8 cellular contexts compared by ENCODE assay signal in the genomic region with DNA sequence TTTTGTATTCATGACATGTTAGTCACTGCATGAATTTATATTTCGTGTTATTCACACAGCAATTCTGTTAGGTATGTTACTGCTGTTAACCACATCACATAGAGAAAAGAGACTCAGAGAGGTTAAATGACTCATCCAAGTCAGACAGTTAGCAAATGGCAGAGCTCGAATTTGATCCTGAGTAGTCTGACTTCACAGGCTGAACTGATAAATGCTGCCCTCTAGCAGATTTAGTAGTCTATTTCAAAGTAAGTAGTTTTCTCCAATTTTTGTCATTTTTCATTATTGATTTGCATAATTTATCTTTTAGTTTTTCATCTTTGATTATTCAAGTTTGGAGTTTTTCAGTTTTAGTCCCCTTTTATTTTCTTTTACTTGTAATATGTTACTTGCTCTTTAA. TPM values are rescaled to one million over a fixed set of nuclear protein-coding genes. Genes with fewer than 3 reads are reported as not detected.
DNase-seq lines count a peak whose midpoint lies in the region; ATAC-seq, FAIRE-seq and TF ChIP-seq lines count a peak whose summit lies in the region.

No MANE protein-coding gene starts in this region.

- POLR2A ChIA-PET in CD4-positive, alpha-beta memory T cell (lab: Charles Lee; ENCODE audit: partially characterized antibody) = interaction anchor here (1.0 kb wide), 1 partner anchor 58 kb away, joined by 4 read pairs; the partner anchor contains the start of gene WDR7

- DNase-seq in CD4-positive, alpha-beta memory T cell = peak; percentile 41 to 64 (median 54)
- DNase-seq in NB4 (ENCODE audit: low read depth) = peak; percentile 72
- peak; percentile 41 to 45 for DNase-seq in activated T-cell treated with anti-CD3 and anti-CD28 coated beads, Interleukin-2, amount 50 U/mL, for 72 hours
- DNase-seq in keratinocyte (ENCODE audit: low read depth, low spot score) = peak; percentile 63
- DNase-seq in NCI-H526 (lab: John Stamatoyannopoulos, UW) = no peak
- no peak for DNase-seq in hippocampal formation (lab: John Stamatoyannopoulos, UW)

- H3K27ac Mint-ChIP-seq in CD4-positive, alpha-beta memory T cell = no peak overlapping the region
- H3K27ac Mint-ChIP-seq in activated T-cell treated with anti-CD3 and anti-CD28 coated beads, Interleukin-2, amount 50 U/mL, for 72 hours = no peak overlapping the region

- CTCF ChIA-PET in CD4-positive, alpha-beta memory T cell (lab: Charles Lee; ENCODE audit: partially characterized antibody) = interaction anchor here (0.8 to 2.1 kb wide), 9 partner anchors 10 to 70 kb away, joined by 3 to 7 read pairs (median 5); partner anchors contain the start of gene WDR7

- peaks cover 5% of the 10 kb centered on the region for H3K4me1 ChIP-seq in CD4-positive, alpha-beta memory T cell (ENCODE audit: insufficient read depth, low read length)
- no peaks in the 10 kb centered on the region for H3K4me1 ChIP-seq in keratinocyte (ENCODE audit: control insufficient read depth, extremely low read depth, insufficient read depth, low read length)

- intact Hi-C loops in CD4-positive, alpha-beta memory T cell (cut with micrococcal nuclease) = loop anchor here (1.0 to 5.0 kb wide), 2 partner anchors 58 to 72 kb away; partner anchors contain the start of genes TXNL1 and WDR7

- no peaks in the 10 kb centered on the region for H3K27me3 Mint-ChIP-seq in CD4-positive, alpha-beta memory T cell
- H3K27me3 Mint-ChIP-seq in activated T-cell treated with anti-CD3 and anti-CD28 coated beads, Interleukin-2, amount 50 U/mL, for 72 hours (ENCODE audit: low read depth) = no peaks in the 10 kb centered on the region

- no peak overlapping the region for H3K4me3 ChIP-seq in CD4-positive, alpha-beta memory T cell (ENCODE audit: low read length in 2 of 2)
- no peak overlapping the region for H3K4me3 ChIP-seq in NB4 (ENCODE audit: low read depth, low read length)
- H3K4me3 ChIP-seq in keratinocyte (ENCODE audit: control insufficient read depth in 2 of 3, extremely low read depth in 1 of 3, insufficient read depth in 2 of 3, low read depth in 1 of 3, low read length in 3 of 3) = no peak overlapping the region

- peak; percentile 99 for ATAC-seq in GM18517 (IDR thresholded peaks at IDR 0.05; ENCODE audit: unreplicated experiment)
- ATAC-seq in HG02852 (IDR thresholded peaks at IDR 0.05; ENCODE audit: unreplicated experiment) = peak; percentile 98
- peak; percentile 100 for ATAC-seq in activated T-cell treated with anti-CD3 and anti-CD28 coated beads, Interleukin-2, amount 50 U/mL, for 72 hours (replicated peaks in 1 of 2)

- TF ChIP-seq CTCF in NB4 (IDR thresholded peaks at IDR 0.05; ENCODE audit: low read depth, low read length) (peak; percentile 32), keratinocyte (optimal IDR thresholded peaks at IDR 0.05 in 1 of 3, IDR thresholded peaks at IDR 0.05 in 1 of 3, conservative IDR thresholded peaks at IDR 0.05 in 1 of 3; ENCODE audit: extremely low read depth in 1 of 3, insufficient read depth in 2 of 3, low read length in 3 of 3) (peak in 2 of 3 experiments; percentile 24 to 42)

- no peaks in the 10 kb centered on the region for H3K36me3 ChIP-seq in CD4-positive, alpha-beta memory T cell (ENCODE audit: insufficient read depth, low read length)
- no peaks in the 10 kb centered on the region for H3K36me3 ChIP-seq in keratinocyte (ENCODE audit: control insufficient read depth in 2 of 2, extremely low read depth in 1 of 2, insufficient read depth in 2 of 2, low read length in 2 of 2)

- no peaks in the 10 kb centered on the region for H3K9me3 ChIP-seq in CD4-positive, alpha-beta memory T cell (ENCODE audit: control insufficient read depth in 1 of 2, low read length in 2 of 2)
- H3K9me3 ChIP-seq in keratinocyte (ENCODE audit: control insufficient read depth, low read depth, low read length) = no peaks in the 10 kb centered on the region

- dilution Hi-C loops in keratinocyte (cut with MboI; ENCODE audit: extremely low pct_ligation_motif_present, low sequenced_read_pairs) = no loop called here

- no peaks in the 10 kb centered on the region for H3K9me1 ChIP-seq in keratinocyte (ENCODE audit: control insufficient read depth, extremely low read depth, insufficient read depth, low read length)

- H4K20me1 ChIP-seq in keratinocyte (ENCODE audit: control insufficient read depth, extremely low read depth, insufficient read depth, low read length) = no peaks in the 10 kb centered on the region

- FAIRE-seq in keratinocyte (lab: Jason Lieb, UNC) = peak; percentile 17

- no peaks in the 10 kb centered on the region for H3K27me3 ChIP-seq in CD4-positive, alpha-beta memory T cell (ENCODE audit: insufficient read depth, low read length)
- H3K27me3 ChIP-seq in keratinocyte (ENCODE audit: control insufficient read depth, extremely low read depth, insufficient read depth, low read length) = no peaks in the 10 kb centered on the region

- H3K9me3 Mint-ChIP-seq in CD4-positive, alpha-beta memory T cell = no peaks in the 10 kb centered on the region
- H3K9me3 Mint-ChIP-seq in activated T-cell treated with anti-CD3 and anti-CD28 coated beads, Interleukin-2, amount 50 U/mL, for 72 hours = no peaks in the 10 kb centered on the region

- H3K27ac ChIP-seq in CD4-positive, alpha-beta memory T cell (ENCODE audit: low read depth, low read length) = no peak overlapping the region
- no peak overlapping the region for H3K27ac ChIP-seq in keratinocyte (ENCODE audit: control insufficient read depth, insufficient read depth, low read length)

- no peak overlapping the region for H3K4me2 ChIP-seq in keratinocyte (ENCODE audit: control insufficient read depth, extremely low read depth, insufficient read depth, low read depth, low read length)

- no peak for TF ChIP-seq POLR2A in NB4 (IDR thresholded peaks at IDR 0.05; ENCODE audit: extremely low read depth, insufficient read length)

- no peak overlapping the region for H3K4me3 Mint-ChIP-seq in CD4-positive, alpha-beta memory T cell
- no peak overlapping the region for H3K4me3 Mint-ChIP-seq in activated T-cell treated with anti-CD3 and anti-CD28 coated beads, Interleukin-2, amount 50 U/mL, for 72 hours

- no peak overlapping the region for H3K9ac ChIP-seq in keratinocyte (ENCODE audit: control insufficient read depth, extremely low read depth, insufficient read depth, low read length)

- no peaks in the 10 kb centered on the region for H3K79me2 ChIP-seq in keratinocyte (ENCODE audit: control insufficient read depth, insufficient read depth, low read length)

- H3K36me3 Mint-ChIP-seq in CD4-positive, alpha-beta memory T cell = peaks cover 7 to 11% of the 10 kb centered on the region in 2 donors
- peaks cover 0 to 5% of the 10 kb centered on the region in 2 donors for H3K36me3 Mint-ChIP-seq in activated T-cell treated with anti-CD3 and anti-CD28 coated beads, Interleukin-2, amount 50 U/mL, for 72 hours (ENCODE audit: insufficient read depth in 2 of 2)

- peaks cover 0 to 4% (median 2%) of the 10 kb centered on the region in 4 donors for H3K4me1 Mint-ChIP-seq in CD4-positive, alpha-beta memory T cell
- peaks cover 10% of the 10 kb centered on the region for H3K4me1 Mint-ChIP-seq in activated T-cell treated with anti-CD3 and anti-CD28 coated beads, Interleukin-2, amount 50 U/mL, for 72 hours (ENCODE audit: low read depth)

- H2AFZ ChIP-seq in keratinocyte (ENCODE audit: control insufficient read depth, low read length) = no peak overlapping the region

RNA-seq across cellular contexts. Expression of gene WDR7, which starts 58.3 kb away (rescaled TPM):
- total RNA-seq in CD4-positive, alpha-beta memory T cell = 10 to 100 TPM; 44.3 to 50.8 TPM
- 10 to 100 TPM; 22.3 to 28.0 TPM for polyA plus RNA-seq in CD4-positive, alpha-beta memory T cell
- total RNA-seq in activated T-cell treated with anti-CD3 and anti-CD28 coated beads, Interleukin-2, amount 50 U/mL, for 72 hours = 10 to 100 TPM; 25.6 to 25.9 TPM
- 4.7 to 6.9 TPM (median 5.8 TPM) in 3 replicates for polyA plus RNA-seq in keratinocyte
- polyA plus RNA-seq in keratinocyte (2011; ENCODE audit: low read depth) = 3.0 TPM
- polyA plus RNA-seq in keratinocyte (2011; cell fraction: cytosol; rRNA removed) = 3.4 and 4.6 TPM in 2 replicates
- polyA plus RNA-seq in keratinocyte (2011; cell fraction: nucleus; rRNA removed) = 11.5 and 11.8 TPM in 2 replicates
- 2.7 and 7.4 TPM in 2 replicates for polyA plus RNA-seq in keratinocyte (2012; ENCODE audit: low replicate concordance)
- 30.8 to 99.3 TPM (median 59.9 TPM) in 3 replicates for polyA minus RNA-seq in keratinocyte
- 11.1 TPM for polyA minus RNA-seq in keratinocyte (2011; cell fraction: cytosol; rRNA and poly(A)+ RNA removed)
- 29.8 and 59.5 TPM in 2 replicates for polyA minus RNA-seq in keratinocyte (2011; cell fraction: nucleus; rRNA and poly(A)+ RNA removed)

Comparison
In these comparisons a context has a peak if more than half of its experiments do, and no peak if none do; other contexts are left out.
1. DNase-seq: peak in CD4-positive, alpha-beta memory T cell (5 of 5), NB4 (single experiment), activated T-cell treated with anti-CD3 and anti-CD28 coated beads, Interleukin-2, amount 50 U/mL, for 72 hours (2 of 2) and keratinocyte (single experiment); none in NCI-H526 (0 of 2) and hippocampal formation (0 of 2).
2. Peak in every context shown above with its lines, with median percentiles within 50 percentile points of each other: ATAC-seq.